ENCODE assay signal across 18 cellular contexts in genomic region chr6:166934174-166934573, GRCh38.
"Had no signal": no experiment of that assay in that cellular context is flagged by ENCODE, and none has a peak within 500 bp of the region (broad histone marks: within the 10 kb centered on the region; RNA-seq: fewer than 3 reads in every experiment).

No MANE protein-coding gene starts in this region.

- H3K4me1 Mint-ChIP-seq: mesothelial cell of epicardium had no signal

- H3K9me3 ChIP-seq: esophagus muscularis mucosa, gastrocnemius medialis, pancreas had no signal

- H3K4me3 ChIP-seq: esophagus muscularis mucosa, gastrocnemius medialis, neural progenitor cell, pancreas, smooth muscle cell had no signal

- H3K36me3 ChIP-seq: neural progenitor cell had no signal

- H3K4me3 Mint-ChIP-seq: dendritic cell treated with granulocyte-macrophage colony-stimulating factor and Interleukin-4, amounts not matched to agents 40 ng/mL and 50 ng/mL, for 4 days; effector memory CD8-positive, alpha-beta T cell; immature natural killer cell; mesothelial cell of epicardium; natural killer cell treated with Interleukin-12 subunit alpha and Interleukin-12 subunit beta and Interleukin-15 and Interleukin-18, amount 100 ng/mL, for 72 hours; neural progenitor cell had no signal

- H3K27me3 ChIP-seq: esophagus muscularis mucosa, gastrocnemius medialis, neural progenitor cell, pancreas had no signal

- ATAC-seq: effector memory CD8-positive, alpha-beta T cell; gastrocnemius medialis; natural killer cell treated with Interleukin-12 subunit alpha and Interleukin-12 subunit beta and Interleukin-15 and Interleukin-18, amount 100 ng/mL, for 72 hours; pancreas; right cardiac atrium had no signal

- H3K4me1 ChIP-seq: gastrocnemius medialis, pancreas had no signal

- DNase-seq: cerebellar nuclear complex; effector memory CD8-positive, alpha-beta T cell; gastrocnemius medialis; immature natural killer cell; mammary epithelial cell; nucleus accumbens; pancreas; right cardiac atrium; stimulated activated CD4-positive, alpha-beta T cell treated with anti-CD3 and anti-CD28 coated beads, Interleukin-2, amount 100 ng/mL, for 48 hours; stimulated activated naive CD4-positive, alpha-beta T cell treated with Interleukin-2 at 50 U/mL for 16 hours had no signal

- H3K27ac Mint-ChIP-seq: dendritic cell treated with granulocyte-macrophage colony-stimulating factor and Interleukin-4, amounts not matched to agents 40 ng/mL and 50 ng/mL, for 4 days; immature natural killer cell; mesothelial cell of epicardium; natural killer cell treated with Interleukin-12 subunit alpha and Interleukin-12 subunit beta and Interleukin-15 and Interleukin-18, amount 100 ng/mL, for 72 hours; neural progenitor cell; progenitor cell of endocrine pancreas had no signal

- H3K36me3 Mint-ChIP-seq: natural killer cell treated with Interleukin-12 subunit alpha and Interleukin-12 subunit beta and Interleukin-15 and Interleukin-18, amount 100 ng/mL, for 72 hours had no signal

- H3K27ac ChIP-seq: epithelial cell of prostate, esophagus muscularis mucosa, gastrocnemius medialis, neural progenitor cell, pancreas had no signal

- H3K27me3 Mint-ChIP-seq: dendritic cell treated with granulocyte-macrophage colony-stimulating factor and Interleukin-4, amounts not matched to agents 40 ng/mL and 50 ng/mL, for 4 days; effector memory CD8-positive, alpha-beta T cell; natural killer cell treated with Interleukin-12 subunit alpha and Interleukin-12 subunit beta and Interleukin-15 and Interleukin-18, amount 100 ng/mL, for 72 hours; progenitor cell of endocrine pancreas had no signal
